Comparison of ENCODE assay signal across 16 cellular contexts in the genomic region with DNA sequence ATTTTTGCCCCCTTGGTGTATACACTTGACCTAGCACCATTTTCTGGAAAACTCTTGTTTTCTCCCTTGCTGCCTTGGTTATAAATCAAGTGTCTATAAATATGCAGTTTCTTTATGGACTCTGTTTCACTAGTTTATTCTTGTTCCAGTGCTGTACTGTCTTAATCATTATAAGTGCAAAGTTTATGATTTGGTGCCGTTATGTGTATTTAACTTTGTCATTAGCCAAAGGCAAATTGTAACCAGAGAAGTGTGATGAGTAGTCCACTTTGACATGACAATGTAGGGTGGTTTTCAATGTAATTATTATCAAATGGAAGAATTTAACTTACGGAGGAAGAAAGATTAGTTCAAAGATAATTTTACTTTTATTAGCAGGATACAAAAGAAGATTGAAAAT. TPM values are rescaled to one million over a fixed set of nuclear protein-coding genes. Genes with fewer than 3 reads are reported as not detected.
DNase-seq lines count a peak whose midpoint lies in the region; ATAC-seq and TF ChIP-seq lines count a peak whose summit lies in the region.
"Had no signal": no experiment of that assay in that cellular context is flagged by ENCODE, and none has a peak within 500 bp of the region (broad histone marks: within the 10 kb centered on the region; RNA-seq: fewer than 3 reads in every experiment).

No MANE protein-coding gene starts in this region.

- peaks cover 27% of the 10 kb centered on the region for H3K36me3 Mint-ChIP-seq in HFFc6 (ENCODE audit: low read depth)
- peaks cover 92% of the 10 kb centered on the region for H3K36me3 Mint-ChIP-seq in stimulated activated effector memory CD8-positive, alpha-beta T cell treated with anti-CD3 and anti-CD28 coated beads, Interleukin-12 subunit alpha, Interleukin-12 subunit beta, amount 100 ng/mL, for 72 hours

- H3K27me3 Mint-ChIP-seq in HFFc6 (ENCODE audit: insufficient read depth): no peaks in the 10 kb centered on the region; the same call in 1 of the 2 replicates
- H3K27me3 Mint-ChIP-seq: B cell; CD4-positive, alpha-beta T cell had no signal

- H3K9me3 ChIP-seq in RWPE2 (ENCODE audit: severe bottlenecking) (no peaks in the 10 kb centered on the region), tibial artery (no peaks in the 10 kb centered on the region)
- H3K9me3 ChIP-seq: HAP-1 had no signal

- TF ChIP-seq CTCF in HFFc6 (IDR thresholded peaks at IDR 0.05): no peak
- TF ChIP-seq CTCF in RWPE2 (IDR thresholded peaks at IDR 0.05; ENCODE audit: poor library complexity, severe bottlenecking): no peak
- no peak for TF ChIP-seq CTCF in epithelial cell of esophagus (IDR thresholded peaks at IDR 0.05; ENCODE audit: insufficient read depth, low read depth, low read length, missing control alignments)
- no peak for TF ChIP-seq CTCF in tibial artery (IDR thresholded peaks at IDR 0.05)

- no peak overlapping the region for H3K27ac ChIP-seq in RWPE2 (ENCODE audit: poor library complexity, severe bottlenecking)
- H3K27ac ChIP-seq in tibial artery: no peak overlapping the region

- H3K36me3 ChIP-seq in RWPE2 (ENCODE audit: low read depth): peaks cover 78% of the 10 kb centered on the region
- peaks cover 25 to 37% (median 33%) of the 10 kb centered on the region in 3 donors for H3K36me3 ChIP-seq in tibial artery

- H3K4me1 Mint-ChIP-seq in HFFc6 (ENCODE audit: low read depth): peaks cover 19% of the 10 kb centered on the region
- H3K4me1 Mint-ChIP-seq in stimulated activated effector memory CD8-positive, alpha-beta T cell treated with anti-CD3 and anti-CD28 coated beads, Interleukin-12 subunit alpha, Interleukin-12 subunit beta, amount 100 ng/mL, for 72 hours: peaks cover 16% of the 10 kb centered on the region

- no peak overlapping the region for H3K4me3 ChIP-seq in RWPE2 (ENCODE audit: severe bottlenecking)
- H3K4me3 ChIP-seq in epithelial cell of esophagus (ENCODE audit: low read length): no peak overlapping the region
- no peak overlapping the region for H3K4me3 ChIP-seq in tibial artery
- H3K4me3 ChIP-seq: GM12878, HAP-1 had no signal

- DNase-seq in EH (ENCODE audit: low read depth): peak; percentile 51
- no peak for DNase-seq in HFFc6
- no peak for DNase-seq in RWPE2 (ENCODE audit: low spot score)
- peak; percentile 49 for DNase-seq in epithelial cell of esophagus (ENCODE audit: low read depth)
- DNase-seq in effector CD8-positive, alpha-beta T cell (lab: John Stamatoyannopoulos, UW): no peak
- no peak for DNase-seq in hypothalamus (lab: John Stamatoyannopoulos, UW)
- DNase-seq in stimulated activated effector memory CD8-positive, alpha-beta T cell treated with anti-CD3 and anti-CD28 coated beads, Interleukin-12 subunit alpha, Interleukin-12 subunit beta, amount 100 ng/mL, for 72 hours (ENCODE audit: low spot score in 2 of 2): no peak
- DNase-seq in tibial artery: no peak
- DNase-seq: C1 segment of cervical spinal cord; Calu3; CD4-positive, alpha-beta T cell; DMS 273 treated with DMSO at 0.1 percent for 48 hours; IMR-90 had no signal

- intact Hi-C loops in tibial artery (cut with DNase I; ENCODE audit: low total_unique reads): no loop called here

- no peak overlapping the region for H3K4me3 Mint-ChIP-seq in HFFc6
- no peak overlapping the region for H3K4me3 Mint-ChIP-seq in stimulated activated effector memory CD8-positive, alpha-beta T cell treated with anti-CD3 and anti-CD28 coated beads, Interleukin-12 subunit alpha, Interleukin-12 subunit beta, amount 100 ng/mL, for 72 hours
- H3K4me3 Mint-ChIP-seq: B cell; CD4-positive, alpha-beta T cell had no signal

- no peaks in the 10 kb centered on the region for H3K27me3 ChIP-seq in RWPE2 (ENCODE audit: insufficient read depth, poor library complexity, severe bottlenecking)
- no peaks in the 10 kb centered on the region for H3K27me3 ChIP-seq in tibial artery

- ATAC-seq in RWPE2 (ENCODE audit: low read depth): peak; percentile 48; the same call in 1 of the 3 replicates
- no peak for ATAC-seq in stimulated activated effector memory CD8-positive, alpha-beta T cell treated with anti-CD3 and anti-CD28 coated beads, Interleukin-12 subunit alpha, Interleukin-12 subunit beta, amount 100 ng/mL, for 72 hours
- ATAC-seq: GM12878 had no signal

- peak overlapping the region; percentile 10; the same call in 1 of the 2 replicates for H3K27ac Mint-ChIP-seq in HFFc6
- no peak overlapping the region for H3K27ac Mint-ChIP-seq in stimulated activated effector memory CD8-positive, alpha-beta T cell treated with anti-CD3 and anti-CD28 coated beads, Interleukin-12 subunit alpha, Interleukin-12 subunit beta, amount 100 ng/mL, for 72 hours
- H3K27ac Mint-ChIP-seq: B cell; CD4-positive, alpha-beta T cell had no signal

- peaks cover 4% of the 10 kb centered on the region; the same call in 1 of the 2 replicates for H3K9me3 Mint-ChIP-seq in HFFc6
- no peaks in the 10 kb centered on the region for H3K9me3 Mint-ChIP-seq in stimulated activated effector memory CD8-positive, alpha-beta T cell treated with anti-CD3 and anti-CD28 coated beads, Interleukin-12 subunit alpha, Interleukin-12 subunit beta, amount 100 ng/mL, for 72 hours
- H3K9me3 Mint-ChIP-seq: CD4-positive, alpha-beta T cell had no signal

- peaks cover 7% of the 10 kb centered on the region for H3K4me1 ChIP-seq in RWPE2 (ENCODE audit: insufficient read depth, poor library complexity, severe bottlenecking)
- H3K4me1 ChIP-seq in tibial artery: peaks cover 0 to 31% (median 0%) of the 10 kb centered on the region in 4 donors

RNA-seq across cellular contexts. Expression of a gene that starts 40.3 kb away (rescaled TPM):
- 10 to 100 TPM; 47.3 to 61.5 (median 59.1) TPM for total RNA-seq in HFFc6 (2021; fragmentation: NEBNext Ultra II Directional; extraction: Animal tissue kit (Norgen Biotek cat#: 25700))

Comparison
In these comparisons a context has a peak if more than half of its experiments do, and no peak if none do; other contexts are left out.
1. DNase-seq: peak in EH (single experiment) and epithelial cell of esophagus (single experiment); none in HFFc6 (single experiment), RWPE2 (single experiment), effector CD8-positive, alpha-beta T cell (single experiment), hypothalamus (0 of 51), stimulated activated effector memory CD8-positive, alpha-beta T cell treated with anti-CD3 and anti-CD28 coated beads, Interleukin-12 subunit alpha, Interleukin-12 subunit beta, amount 100 ng/mL, for 72 hours (0 of 2) and tibial artery (0 of 2).